Comparison of ENCODE assay signal across 32 cellular contexts in the genomic region with DNA sequence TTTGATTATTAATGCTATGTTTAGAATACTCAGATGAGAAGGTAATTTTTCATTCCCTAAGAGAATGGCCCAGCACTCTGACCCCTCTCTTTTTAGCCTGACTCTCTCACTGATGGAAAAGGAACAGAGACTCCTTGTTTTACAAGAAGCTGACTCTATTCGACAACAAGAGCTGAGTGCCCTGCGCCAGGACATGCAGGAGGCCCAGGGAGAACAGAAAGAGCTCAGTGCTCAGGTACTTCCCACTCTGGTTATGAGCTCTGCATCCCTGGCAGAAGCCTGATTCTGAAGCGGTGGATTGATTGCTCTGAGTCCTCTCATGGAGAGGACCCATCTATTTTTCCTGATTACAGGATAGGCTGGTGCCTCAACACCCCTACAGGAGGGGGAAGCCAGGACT. TPM values are rescaled to one million over a fixed set of nuclear protein-coding genes. Genes with fewer than 3 reads are reported as not detected.
"Had no signal": no experiment of that assay in that cellular context is flagged by ENCODE, and none has a peak within 500 bp of the region (broad histone marks: within the 10 kb centered on the region; RNA-seq: fewer than 3 reads in every experiment).

No MANE protein-coding gene starts in this region.

- DNase-seq: activated CD4-positive, alpha-beta T cell treated with anti-CD3 and anti-CD28 coated beads, Interleukin-2, amount 50 U/mL, for 1 hour; activated CD4-positive, CD25-positive, alpha-beta regulatory T cell treated with anti-CD3 and anti-CD28 coated beads, Interleukin-2, amount 50 U/mL, for 72 hours; activated CD8-positive, alpha-beta T cell treated with anti-CD3 and anti-CD28 coated beads, Interleukin-2, amount 10 ng/mL, durations not matched to agents 7 days and 5 days; activated gamma-delta T cell; activated naive CD4-positive, alpha-beta T cell treated with anti-CD3 and anti-CD28 coated beads, Interleukin-2, amount 50 U/mL, for 16 hours; activated naive CD8-positive, alpha-beta T cell treated with anti-CD3 and anti-CD28 coated beads, Interleukin-2, amount 50 U/mL, for 24 hours; aorta; brain microvascular endothelial cell; immature natural killer cell; nephron progenitor cell; nucleus accumbens; SK-N-SH; stimulated activated CD4-positive, alpha-beta T cell treated with anti-CD3 and anti-CD28 coated beads, Interleukin-15, amount 100 ng/mL, for 24 hours; stimulated activated CD4-positive, alpha-beta T cell treated with anti-CD3 and anti-CD28 coated beads, Interleukin-2, amount 100 ng/mL, for 48 hours; stimulated activated naive CD4-positive, alpha-beta T cell treated with Interleukin-2 at 50 U/mL for 16 hours; thyroid gland had no signal

- H3K9ac ChIP-seq: parathyroid adenoma, SK-N-SH had no signal

- H3K79me2 ChIP-seq: hepatocyte, parathyroid adenoma had no signal

- H3K4me3 ChIP-seq: coronary artery, hepatocyte, lung, smooth muscle cell, thyroid gland had no signal

- H3K4me2 ChIP-seq: hepatocyte, SK-N-SH, smooth muscle cell had no signal

- H3K27ac Mint-ChIP-seq: activated CD8-positive, alpha-beta T cell treated with anti-CD3 and anti-CD28 coated beads, Interleukin-2, amount 10 ng/mL, durations not matched to agents 7 days and 5 days; activated T-helper 1 cell treated with anti-CD3 and anti-CD28 coated beads, Interleukin-12 subunit alpha, Interleukin-12 subunit beta, Interleukin-2, Interleukin-4 antibody, amounts not matched to agents 30 ng/mL and 10 ng/mL and 1 ng/mL, durations not matched to agents 14 hours and 24 hours and 36 hours; nephron progenitor cell had no signal

- H2AFZ ChIP-seq: hepatocyte, parathyroid adenoma had no signal

- ATAC-seq: activated CD8-positive, alpha-beta T cell treated with anti-CD3 and anti-CD28 coated beads, Interleukin-2, amount 10 ng/mL, durations not matched to agents 7 days and 5 days; activated naive CD8-positive, alpha-beta T cell treated with anti-CD3 and anti-CD28 coated beads, Interleukin-2, amount 50 U/mL, for 24 hours; left lobe of liver; sciatic nerve had no signal

- H3K27me3 Mint-ChIP-seq: activated naive CD8-positive, alpha-beta T cell treated with anti-CD3 and anti-CD28 coated beads, Interleukin-2, amount 50 U/mL, for 24 hours; central memory CD8-positive, alpha-beta T cell had no signal

- H3K4me1 ChIP-seq: parathyroid adenoma, thyroid gland had no signal

- H3K27me3 ChIP-seq: brain microvascular endothelial cell, hepatocyte, thyroid gland had no signal

- H3K9me3 ChIP-seq: SK-N-SH, thyroid gland had no signal

- H3K4me3 Mint-ChIP-seq: activated CD8-positive, alpha-beta T cell treated with anti-CD3 and anti-CD28 coated beads, Interleukin-2, amount 10 ng/mL, durations not matched to agents 7 days and 5 days; activated naive CD8-positive, alpha-beta T cell treated with anti-CD3 and anti-CD28 coated beads, Interleukin-2, amount 50 U/mL, for 24 hours; activated T-helper 1 cell treated with anti-CD3 and anti-CD28 coated beads, Interleukin-12 subunit alpha, Interleukin-12 subunit beta, Interleukin-2, Interleukin-4 antibody, amounts not matched to agents 30 ng/mL and 10 ng/mL and 1 ng/mL, durations not matched to agents 14 hours and 24 hours and 36 hours; central memory CD8-positive, alpha-beta T cell; nephron progenitor cell; T-helper 2 cell treated with Interferon-gamma antibody and Interleukin-4, amounts not matched to agents 5 μg/mL and 100 μg/mL, for 36 hours had no signal

- H3K27ac ChIP-seq: brain microvascular endothelial cell, epithelial cell of prostate, hepatocyte, parathyroid adenoma, thyroid gland, VCaP had no signal

- H3K9me3 Mint-ChIP-seq: activated naive CD8-positive, alpha-beta T cell treated with anti-CD3 and anti-CD28 coated beads, Interleukin-2, amount 50 U/mL, for 24 hours; activated T-helper 1 cell treated with anti-CD3 and anti-CD28 coated beads, Interleukin-12 subunit alpha, Interleukin-12 subunit beta, Interleukin-2, Interleukin-4 antibody, amounts not matched to agents 30 ng/mL and 10 ng/mL and 1 ng/mL, durations not matched to agents 14 hours and 24 hours and 36 hours; central memory CD8-positive, alpha-beta T cell; immature natural killer cell; nephron progenitor cell; T-helper 2 cell treated with Interferon-gamma antibody and Interleukin-4, amounts not matched to agents 5 μg/mL and 100 μg/mL, for 36 hours had no signal

- H3K4me1 Mint-ChIP-seq: nephron progenitor cell had no signal

RNA-seq across cellular contexts. Expression of gene C20orf173, which starts 33.0 kb away (rescaled TPM):
- total RNA-seq: activated CD8-positive, alpha-beta T cell treated with anti-CD3 and anti-CD28 coated beads, Interleukin-2, amount 10 ng/mL, durations not matched to agents 7 days and 5 days; activated T-helper 1 cell treated with anti-CD3 and anti-CD28 coated beads, Interleukin-12 subunit alpha, Interleukin-12 subunit beta, Interleukin-2, Interleukin-4 antibody, amounts not matched to agents 30 ng/mL and 10 ng/mL and 1 ng/mL, durations not matched to agents 14 hours and 24 hours and 36 hours; aorta; fibroblast of villous mesenchyme; hepatocyte; kidney epithelial cell; left lobe of liver; lung; myocyte; sciatic nerve; smooth muscle cell; thyroid gland; ureter had no signal
- polyA plus RNA-seq: aorta, hepatocyte, immature natural killer cell, lung, SK-N-SH, smooth muscle cell had no signal

RNA-seq across cellular contexts. Expression of gene GDF5, which starts 58.5 kb away (rescaled TPM):
- total RNA-seq: activated CD8-positive, alpha-beta T cell treated with anti-CD3 and anti-CD28 coated beads, Interleukin-2, amount 10 ng/mL, durations not matched to agents 7 days and 5 days; activated T-helper 1 cell treated with anti-CD3 and anti-CD28 coated beads, Interleukin-12 subunit alpha, Interleukin-12 subunit beta, Interleukin-2, Interleukin-4 antibody, amounts not matched to agents 30 ng/mL and 10 ng/mL and 1 ng/mL, durations not matched to agents 14 hours and 24 hours and 36 hours; left lobe of liver had no signal
- polyA plus RNA-seq: immature natural killer cell had no signal
